In the genomic region with DNA sequence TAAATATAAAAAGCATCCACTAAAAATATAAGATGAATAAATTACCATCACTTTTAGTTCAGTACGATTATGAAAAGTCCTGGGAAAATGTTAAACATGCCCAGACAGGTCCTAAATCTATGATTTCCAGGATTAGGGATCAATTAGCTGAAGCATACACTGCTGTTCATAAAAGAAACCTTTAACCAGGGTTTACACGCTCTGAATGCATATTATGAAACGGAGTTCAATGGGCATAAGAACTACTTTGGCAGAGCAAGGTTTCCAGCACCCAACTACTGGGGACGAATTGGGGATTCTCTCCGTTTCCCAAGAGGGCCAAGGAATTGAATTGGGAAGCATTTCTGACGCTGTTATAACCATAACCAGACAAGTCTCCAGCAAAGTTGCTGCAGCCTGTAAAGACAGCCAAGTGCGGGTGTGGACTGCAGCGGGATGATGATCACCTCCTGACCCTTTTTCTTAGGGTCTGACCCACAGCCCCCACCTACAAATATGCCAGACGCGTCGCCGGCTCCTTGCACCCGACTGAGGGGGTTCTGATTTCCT, we compare ENCODE assay signal across 8 cellular contexts. TPM values are rescaled to one million over a fixed set of nuclear protein-coding genes. Genes with fewer than 3 reads are reported as not detected.
DNase-seq lines count a peak whose midpoint lies in the region; ATAC-seq and TF ChIP-seq lines count a peak whose summit lies in the region.

No MANE protein-coding gene starts in this region.

- H3K4me3 ChIP-seq in GM12875 (ENCODE audit: low read depth, low read length) (peak overlapping the region; percentile 98), esophagus (ENCODE audit: low read depth in 1 of 2, low read length in 2 of 2) (peak overlapping the region; percentile 84 to 90)

- DNase-seq in RKO (ENCODE audit: low spot score) (peak; percentile 59), progenitor cell of endocrine pancreas (ENCODE audit: low spot score, unreplicated experiment) (no peak), NCI-H1436 treated with DMSO at 0.1 percent for 48 hours (lab: John Stamatoyannopoulos, UW) (no peak)
- no peak for DNase-seq in stimulated activated naive CD4-positive, alpha-beta T cell treated with Interleukin-2 at 50 U/mL for 16 hours (lab: John Stamatoyannopoulos, UW)

- WGBS in esophagus, 2 donors: 1% methylated on average over 13 of the region's 13 CpGs

- TF ChIP-seq CTCF in GM12875 (IDR thresholded peaks at IDR 0.05; ENCODE audit: borderline replicate concordance, insufficient read depth, low read depth, low read length): no peak
- TF ChIP-seq CTCF in progenitor cell of endocrine pancreas (IDR thresholded peaks at IDR 0.05; ENCODE audit: unreplicated experiment): no peak

- H3K4me1 Mint-ChIP-seq in progenitor cell of endocrine pancreas (ENCODE audit: low read depth): peaks cover 14% of the 10 kb centered on the region

- H3K4me1 ChIP-seq in esophagus (ENCODE audit: control insufficient read depth in 2 of 2, insufficient read depth in 2 of 2, low read length in 1 of 2): peaks cover 0 to 2% of the 10 kb centered on the region in 2 donors

- peak overlapping the region; percentile 94 to 96 for H3K27ac ChIP-seq in esophagus (ENCODE audit: low read depth in 2 of 2, low read length in 1 of 2)

- no peaks in the 10 kb centered on the region for H3K9me3 ChIP-seq in esophagus (ENCODE audit: control insufficient read depth in 2 of 2, insufficient read depth in 1 of 2, low read depth in 1 of 2, low read length in 1 of 2)

- peaks cover 6% of the 10 kb centered on the region for H3K27me3 Mint-ChIP-seq in progenitor cell of endocrine pancreas

- no peaks in the 10 kb centered on the region for H3K27me3 ChIP-seq in esophagus (ENCODE audit: control insufficient read depth in 1 of 2, insufficient read depth in 2 of 2, low read length in 2 of 2)

- H3K4me3 Mint-ChIP-seq in progenitor cell of endocrine pancreas (ENCODE audit: low read depth): peak overlapping the region; percentile 93

- H3K36me3 ChIP-seq in esophagus (ENCODE audit: control insufficient read depth in 2 of 2, insufficient read depth in 2 of 2, low read length in 1 of 2): peaks cover 0 to 2% of the 10 kb centered on the region in 2 donors

- H3K36me3 Mint-ChIP-seq in progenitor cell of endocrine pancreas (ENCODE audit: insufficient read depth): peaks cover 7% of the 10 kb centered on the region

- peak overlapping the region; percentile 81 for H3K27ac Mint-ChIP-seq in progenitor cell of endocrine pancreas

- H3K9me3 Mint-ChIP-seq in progenitor cell of endocrine pancreas (ENCODE audit: low read depth): no peaks in the 10 kb centered on the region

- ATAC-seq in HG03095 (IDR thresholded peaks at IDR 0.05; ENCODE audit: unreplicated experiment) (no peak), HG03460 (IDR thresholded peaks at IDR 0.05; ENCODE audit: unreplicated experiment) (no peak)

RNA-seq across cellular contexts. Expression of gene SLC30A1, which starts 1.6 kb away (rescaled TPM):
- 1 to 10 TPM; 2.6 to 3.5 TPM for polyA plus RNA-seq in esophagus
- 8.7 and 9.3 TPM in 2 replicates for total RNA-seq in progenitor cell of endocrine pancreas
